1 cellular context compared by ENCODE assay signal in genomic region chr2:135530313-135531230, GRCh38.
TF ChIP-seq lines count a peak whose summit lies in the region.

Gene ZRANB3 (minus strand): TSS chr2:135531218.

TF ChIP-seq in K562, 482 proteins besides CTCF, POLR2A, EP300 and RAD21 (continued from another document and continues in another):
- TF ChIP-seq YY1 (IDR thresholded peaks at IDR 0.05; ENCODE audit: borderline replicate concordance in 1 of 3, control insufficient read depth in 1 of 3, extremely low read depth in 1 of 3, insufficient read depth in 3 of 3, insufficient read length in 1 of 3, insufficient replicate concordance in 2 of 3, low read depth in 1 of 3, low read length in 2 of 3) (peak; percentile 63 to 94 (median 81)), ZNF395 (CRISPR knock-in tag; IDR thresholded peaks at IDR 0.05) (peak; percentile 50), HMG20B (CRISPR knock-in tag; IDR thresholded peaks at IDR 0.05) (no peak), TEAD4 (IDR thresholded peaks at IDR 0.05; ENCODE audit: low read length) (peak; percentile 33), TEAD4 (CRISPR knock-in tag; IDR thresholded peaks at IDR 0.05; ENCODE audit: borderline replicate concordance) (no peak), POLR2AphosphoS5 (IDR thresholded peaks at IDR 0.05; ENCODE audit: control insufficient read depth, insufficient read depth, low read depth, low read length) (peak; percentile 71), MYBL2 (IDR thresholded peaks at IDR 0.05; ENCODE audit: low read depth) (peak; percentile 79), MYBL2 (CRISPR knock-in tag; IDR thresholded peaks at IDR 0.05; ENCODE audit: borderline replicate concordance) (no peak), THRA (IDR thresholded peaks at IDR 0.05) (no peak), GTF2E2 (tag; IDR thresholded peaks at IDR 0.05) (peak; percentile 53; the same call in 1 of the 2 replicates), L3MBTL2 (IDR thresholded peaks at IDR 0.05) (peak; percentile 77), ZFX (CRISPR knock-in tag; IDR thresholded peaks at IDR 0.05) (peak; percentile 85), SAP30 (IDR thresholded peaks at IDR 0.05; ENCODE audit: borderline replicate concordance, insufficient read depth, low read depth, low read length, poor library complexity, severe bottlenecking) (peak; percentile 85), FOXO4 (CRISPR knock-in tag; IDR thresholded peaks at IDR 0.05) (no peak), ATF2 (CRISPR knock-in tag; IDR thresholded peaks at IDR 0.05) (no peak), ZBTB11 (CRISPR knock-in tag; IDR thresholded peaks at IDR 0.05) (peak in 1 of 3 experiments; percentile 20; a peak in 2 of 6 replicates), ZNF175 (CRISPR knock-in tag; IDR thresholded peaks at IDR 0.05; ENCODE audit: low read depth) (peak; percentile 55; the same call in 1 of the 2 replicates), SRSF7 (optimal IDR thresholded peaks at IDR 0.05; ENCODE audit: low read depth, low read length) (no peak), TBP (optimal IDR thresholded peaks at IDR 0.05; ENCODE audit: low read depth, low read length) (peak; percentile 71), ZNF23 (CRISPR knock-in tag; IDR thresholded peaks at IDR 0.05) (no peak), ARID3B (CRISPR knock-in tag; IDR thresholded peaks at IDR 0.05; ENCODE audit: borderline replicate concordance) (no peak), ZNF143 (CRISPR knock-in tag; IDR thresholded peaks at IDR 0.05) (peak; percentile 90), CREB3L1 (IDR thresholded peaks at IDR 0.05; ENCODE audit: borderline replicate concordance, low read depth) (peak; percentile 84; the same call in 1 of the 2 replicates), SIN3B (IDR thresholded peaks at IDR 0.05; ENCODE audit: low read depth) (peak; percentile 38; the same call in 1 of the 2 replicates), POLR2H (tag; IDR thresholded peaks at IDR 0.05; ENCODE audit: low read depth) (peak; percentile 81), SMARCA5 (IDR thresholded peaks at IDR 0.05) (no peak), SMAD1 (IDR thresholded peaks at IDR 0.05; ENCODE audit: low read depth, low read length, partially characterized antibody) (peak; percentile 34), ZNF518B (CRISPR knock-in tag; IDR thresholded peaks at IDR 0.05) (no peak), HDAC3 (IDR thresholded peaks at IDR 0.05; ENCODE audit: borderline replicate concordance, partially characterized antibody) (no peak)
